In the genomic region with DNA sequence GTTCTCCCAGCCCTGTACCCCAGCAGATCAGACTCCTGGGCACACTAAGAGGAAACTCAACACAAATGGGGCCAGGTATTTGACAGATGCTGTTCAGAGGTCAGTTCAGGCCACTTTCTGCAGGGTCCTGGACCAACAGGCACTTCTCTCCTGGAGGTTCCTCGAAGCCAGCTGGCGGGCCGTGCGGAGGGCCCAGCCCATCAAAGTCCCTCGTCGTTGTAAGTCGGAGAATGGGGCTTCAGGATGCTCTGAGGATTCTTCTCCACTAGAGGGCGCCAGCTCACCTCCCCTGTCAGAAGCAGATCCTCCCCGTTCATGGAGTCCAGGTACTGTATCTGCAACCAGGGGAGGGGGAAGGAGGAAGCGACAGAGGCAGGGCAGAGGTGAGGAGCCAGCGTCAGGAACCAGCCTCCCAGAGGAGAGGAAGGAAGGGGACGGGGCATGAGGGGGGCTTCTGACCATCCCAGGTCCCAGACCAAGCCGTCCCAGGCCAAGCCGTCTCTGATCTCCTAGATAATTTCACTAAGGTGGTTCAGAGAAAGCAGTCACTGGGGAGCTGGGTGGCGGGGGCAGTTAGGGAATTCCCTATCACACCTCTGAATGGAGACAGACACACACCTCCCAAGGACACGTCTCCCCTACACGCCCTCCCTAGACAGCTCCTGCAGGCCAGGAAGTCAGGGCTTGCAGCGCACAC, we compare ENCODE assay signal across 9 cellular contexts.
DNase-seq lines count a peak whose midpoint lies in the region; ATAC-seq, FAIRE-seq and TF ChIP-seq lines count a peak whose summit lies in the region.
"Had no signal": no experiment of that assay in that cellular context is flagged by ENCODE, and none has a peak within 500 bp of the region (broad histone marks: within the 10 kb centered on the region; RNA-seq: fewer than 3 reads in every experiment).

No MANE protein-coding gene starts in this region.

- ATAC-seq in HG03103 (IDR thresholded peaks at IDR 0.05; ENCODE audit: low read depth, unreplicated experiment) (peak; percentile 57), GM18498 (IDR thresholded peaks at IDR 0.05; ENCODE audit: unreplicated experiment) (no peak)

- TF ChIP-seq CTCF in D721Med (IDR thresholded peaks at IDR 0.05; ENCODE audit: insufficient read depth, missing control alignments) = peak; percentile 89

- DNase-seq in D721Med (ENCODE audit: insufficient read length, low spot score) = peak; percentile 78
- peak; percentile 66 to 90 for DNase-seq in NCI-H446 (lab: John Stamatoyannopoulos, UW)
- DNase-seq in activated CD4-positive, CD25-positive, alpha-beta regulatory T cell treated with anti-CD3 and anti-CD28 coated beads, Interleukin-2, amount 50 U/mL, for 72 hours = peak; percentile 82
- peak; percentile 80 for DNase-seq in central memory CD4-positive, alpha-beta T cell
- DNase-seq in kidney tubule cell (ENCODE audit: low spot score) = peak; percentile 95
- DNase-seq in stimulated activated CD4-positive, alpha-beta T cell treated with anti-CD3 and anti-CD28 coated beads, Interleukin-2, amount 100 ng/mL, for 4 hours (ENCODE audit: low read depth) = peak; percentile 77

- FAIRE-seq in D721Med (lab: Jason Lieb, UNC) = no peak
- FAIRE-seq: TTC549 had no signal
